ENCODE assay signal across 9 cellular contexts in the genomic region with DNA sequence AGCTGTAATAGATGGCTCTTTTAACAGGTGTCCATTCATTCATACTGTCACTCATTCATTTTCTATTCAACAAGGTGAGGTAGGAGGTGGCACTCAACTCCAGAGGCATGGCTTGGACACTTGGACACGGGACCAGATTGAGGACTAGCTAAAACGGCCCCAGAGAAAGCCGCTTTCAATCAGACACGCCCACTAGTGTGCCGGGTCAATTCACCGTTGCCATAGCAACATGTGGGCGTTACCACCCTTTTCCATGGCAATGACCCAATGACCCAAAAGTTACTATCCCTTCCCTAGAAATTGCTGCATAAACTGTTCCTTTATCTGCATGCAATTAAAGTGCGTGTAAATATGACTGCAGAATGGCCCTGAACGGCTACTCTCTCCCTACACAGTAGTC. TPM values are rescaled to one million over a fixed set of nuclear protein-coding genes. Genes with fewer than 3 reads are reported as not detected.
DNase-seq lines count a peak whose midpoint lies in the region; ATAC-seq and TF ChIP-seq lines count a peak whose summit lies in the region.
"Had no signal": no experiment of that assay in that cellular context is flagged by ENCODE, and none has a peak within 500 bp of the region (broad histone marks: within the 10 kb centered on the region; RNA-seq: fewer than 3 reads in every experiment).

No MANE protein-coding gene starts in this region.

- DNase-seq in DMS153 (lab: John Stamatoyannopoulos, UW): peak; percentile 24
- DNase-seq in DMS153 treated with DMSO at 0.1 percent for 48 hours (lab: John Stamatoyannopoulos, UW; ENCODE audit: unreplicated experiment): no peak
- peak; percentile 26 for DNase-seq in fibroblast of gingiva (ENCODE audit: low read depth)
- DNase-seq in mucosa of descending colon: peak; percentile 75 to 94 (median 84)
- no peak for DNase-seq in upper lobe of left lung
- DNase-seq in DMS53 treated with DMSO at 0.1 percent for 48 hours (lab: John Stamatoyannopoulos, UW; ENCODE audit: unreplicated experiment): no peak
- DNase-seq in DMS79 (lab: John Stamatoyannopoulos, UW): no peak
- DNase-seq: stimulated activated CD4-positive, alpha-beta T cell treated with anti-CD3 and anti-CD28 coated beads, Interleukin-4, amount 100 ng/mL, for 1 hour had no signal

- no peaks in the 10 kb centered on the region for H3K9me3 ChIP-seq in mucosa of descending colon
- H3K9me3 ChIP-seq in upper lobe of left lung: no peaks in the 10 kb centered on the region

- WGBS in upper lobe of left lung, 2 donors: 27 to 56% methylated on average over 8 to 9 of the region's 9 CpGs

- H3K36me3 ChIP-seq in mucosa of descending colon (ENCODE audit: low read depth) (no peaks in the 10 kb centered on the region), upper lobe of left lung (no peaks in the 10 kb centered on the region)

- H3K4me3 ChIP-seq in mucosa of descending colon: no peak overlapping the region
- H3K4me3 ChIP-seq in upper lobe of left lung: no peak overlapping the region

- no peak for TF ChIP-seq CTCF in mucosa of descending colon (IDR thresholded peaks at IDR 0.05)
- no peak for TF ChIP-seq CTCF in upper lobe of left lung (IDR thresholded peaks at IDR 0.05)

- no peak for TF ChIP-seq POLR2A in upper lobe of left lung (IDR thresholded peaks at IDR 0.05)

- TF ChIP-seq EP300 in upper lobe of left lung (IDR thresholded peaks at IDR 0.05): no peak

- peak overlapping the region; percentile 76 to 94 (median 82) for H3K27ac ChIP-seq in upper lobe of left lung

- intact Hi-C loops in mucosa of descending colon (cut with DNase I, micrococcal nuclease): loop anchor here in 1 of 2 donors (10.0 kb wide), 1 partner anchor 50 kb away; a partner anchor contains a TSS

- H3K4me1 ChIP-seq in mucosa of descending colon (ENCODE audit: low read depth): peaks cover 70% of the 10 kb centered on the region
- H3K4me1 ChIP-seq in upper lobe of left lung: peaks cover 55 to 66% (median 60%) of the 10 kb centered on the region in 4 donors

- H3K27me3 ChIP-seq in upper lobe of left lung: no peaks in the 10 kb centered on the region

- ATAC-seq in mucosa of descending colon: peak; percentile 66
- ATAC-seq in upper lobe of left lung (ENCODE audit: low FRiP score in 2 of 2): peak; percentile 17 to 76
- no peak for ATAC-seq in HG02870 (IDR thresholded peaks at IDR 0.05; ENCODE audit: unreplicated experiment)

RNA-seq across cellular contexts. Expression of a gene that starts 49.2 kb away (rescaled TPM):
- total RNA-seq in mucosa of descending colon (10 to 100 TPM; 30.7 to 40.9 (median 37.6) TPM), upper lobe of left lung (10 to 100 TPM in 5 of 6 donors, 1 to 10 TPM in 1; 8.4 to 31.5 (median 21.1) TPM)

Comparison
In these comparisons a context has a peak if more than half of its experiments do, and no peak if none do; other contexts are left out.
1. DNase-seq: peak in DMS153 (single experiment), fibroblast of gingiva (single experiment) and mucosa of descending colon (3 of 3); none in DMS153 treated with DMSO at 0.1 percent for 48 hours (single experiment), upper lobe of left lung (0 of 2), DMS53 treated with DMSO at 0.1 percent for 48 hours (single experiment) and DMS79 (single experiment).